23 cellular contexts compared by ENCODE assay signal in genomic region chr7:47543659-47544058, GRCh38. TPM values are rescaled to one million over a fixed set of nuclear protein-coding genes. Genes with fewer than 3 reads are reported as not detected.
DNase-seq lines count a peak whose midpoint lies in the region; ATAC-seq and TF ChIP-seq lines count a peak whose summit lies in the region.
"Had no signal": no experiment of that assay in that cellular context is flagged by ENCODE, and none has a peak within 500 bp of the region (broad histone marks: within the 10 kb centered on the region; RNA-seq: fewer than 3 reads in every experiment).

No MANE protein-coding gene starts in this region.

- ATAC-seq in stimulated activated naive CD8-positive, alpha-beta T cell treated with anti-CD3 and anti-CD28 coated beads, Interleukin-15, Interleukin-2, amounts not matched to agents 100 U/mL and 50 U/mL, for 24 hours, result no peak
- no peak for ATAC-seq in stimulated activated naive CD8-positive, alpha-beta T cell treated with anti-CD3 and anti-CD28 coated beads, Interleukin-15, amount 100 ng/mL, for 72 hours
- ATAC-seq in HG03045 (IDR thresholded peaks at IDR 0.05; ENCODE audit: unreplicated experiment) (no peak), right cardiac atrium (no peak)
- ATAC-seq: activated CD4-positive, alpha-beta T cell treated with anti-CD3 and anti-CD28 coated beads for 36 hours; activated T-cell treated with anti-CD3 and anti-CD28 coated beads, Interleukin-2, amount 50 U/mL, for 72 hours; heart right ventricle had no signal

- peak overlapping the region; percentile 23; the same call in 1 of the 2 replicates for H3K9ac ChIP-seq in OCI-LY3 (ENCODE audit: low read length)

- no peak for TF ChIP-seq CTCF in OCI-LY3 (IDR thresholded peaks at IDR 0.05; ENCODE audit: low read depth, low read length)
- no peak for TF ChIP-seq CTCF in mesothelial cell of epicardium (IDR thresholded peaks at IDR 0.05; ENCODE audit: unreplicated experiment)

- no peaks in the 10 kb centered on the region for H3K9me3 Mint-ChIP-seq in stimulated activated naive CD8-positive, alpha-beta T cell treated with anti-CD3 and anti-CD28 coated beads, Interleukin-15, amount 100 ng/mL, for 72 hours
- no peaks in the 10 kb centered on the region for H3K9me3 Mint-ChIP-seq in mesothelial cell of epicardium
- H3K9me3 Mint-ChIP-seq: activated T-cell treated with anti-CD3 and anti-CD28 coated beads, Interleukin-2, amount 50 U/mL, for 72 hours; nephron had no signal

- H3K27ac Mint-ChIP-seq in stimulated activated naive CD8-positive, alpha-beta T cell treated with anti-CD3 and anti-CD28 coated beads, Interleukin-15, amount 100 ng/mL, for 72 hours, result no peak overlapping the region
- peak overlapping the region; percentile 71 for H3K27ac Mint-ChIP-seq in mesothelial cell of epicardium
- H3K27ac Mint-ChIP-seq: activated CD4-positive, alpha-beta T cell treated with anti-CD3 and anti-CD28 coated beads for 36 hours; activated T-cell treated with anti-CD3 and anti-CD28 coated beads, Interleukin-2, amount 50 U/mL, for 72 hours had no signal

- no peaks in the 10 kb centered on the region for H3K79me2 ChIP-seq in OCI-LY3 (ENCODE audit: low read length)

- H3K4me1 Mint-ChIP-seq in stimulated activated naive CD8-positive, alpha-beta T cell treated with anti-CD3 and anti-CD28 coated beads, Interleukin-15, amount 100 ng/mL, for 72 hours, result no peaks in the 10 kb centered on the region
- peaks cover 54% of the 10 kb centered on the region for H3K4me1 Mint-ChIP-seq in mesothelial cell of epicardium
- H3K4me1 Mint-ChIP-seq: activated CD4-positive, alpha-beta T cell treated with anti-CD3 and anti-CD28 coated beads for 36 hours had no signal

- 72% methylated on average over 7 of the region's 7 CpGs for WGBS in right cardiac atrium

- DNase-seq in stimulated activated naive CD8-positive, alpha-beta T cell treated with anti-CD3 and anti-CD28 coated beads, Interleukin-15, Interleukin-2, amounts not matched to agents 100 U/mL and 50 U/mL, for 24 hours, result peak; percentile 5
- no peak for DNase-seq in stimulated activated naive CD8-positive, alpha-beta T cell treated with anti-CD3 and anti-CD28 coated beads, Interleukin-15, amount 100 ng/mL, for 72 hours
- DNase-seq in mesothelial cell of epicardium (ENCODE audit: low spot score in 2 of 2, unreplicated experiment in 2 of 2) (no peak), COR-L47 (lab: John Stamatoyannopoulos, UW) (no peak), OCI-M1 (lab: John Stamatoyannopoulos, UW) (no peak), right cardiac atrium (no peak)
- DNase-seq: 8988T; activated CD4-positive, alpha-beta T cell treated with anti-CD3 and anti-CD28 coated beads for 36 hours; activated naive CD4-positive, alpha-beta T cell treated with anti-CD3 and anti-CD28 coated beads, Interleukin-2, amount 50 U/mL, for 16 hours; activated T-cell treated with anti-CD3 and anti-CD28 coated beads, Interleukin-2, amount 50 U/mL, for 72 hours; caudate nucleus; DND-41; GOT3; heart right ventricle; midbrain; NCI-H69; SHP77 treated with DMSO at 0.1 percent for 48 hours; SW 1271 had no signal

- H3K4me3 ChIP-seq in OCI-LY3 (ENCODE audit: low read length) (peak overlapping the region; percentile 11), right cardiac atrium (ENCODE audit: low read length) (no peak overlapping the region)
- H3K4me3 ChIP-seq: heart right ventricle, thoracic aorta had no signal

- H3K4me1 ChIP-seq in OCI-LY3 (ENCODE audit: low read length) (peaks cover 25% of the 10 kb centered on the region), right cardiac atrium (ENCODE audit: control insufficient read depth, insufficient read depth, low read length) (no peaks in the 10 kb centered on the region)

- no peak overlapping the region for H2AFZ ChIP-seq in OCI-LY3 (ENCODE audit: low read depth, low read length)

- H3K27me3 ChIP-seq in OCI-LY3 (ENCODE audit: low read depth, low read length) (no peaks in the 10 kb centered on the region), right cardiac atrium (ENCODE audit: control insufficient read depth, insufficient read depth) (no peaks in the 10 kb centered on the region)
- H3K27me3 ChIP-seq: heart right ventricle had no signal

- H3K27ac ChIP-seq in OCI-LY3 (ENCODE audit: low read length) (no peak overlapping the region), right cardiac atrium (ENCODE audit: low read length) (no peak overlapping the region)
- H3K27ac ChIP-seq: epithelial cell of prostate, thoracic aorta had no signal

- intact Hi-C loops in right cardiac atrium (cut with DNase I), result no loop called here

- no peaks in the 10 kb centered on the region for H3K36me3 ChIP-seq in OCI-LY3 (replicated peaks; ENCODE audit: low read depth, low read length)

- H4K20me1 ChIP-seq in OCI-LY3 (ENCODE audit: insufficient read depth, low read length), result no peaks in the 10 kb centered on the region; the same call in 1 of the 2 replicates

- H3K4me2 ChIP-seq in OCI-LY3 (ENCODE audit: low read length), result peak overlapping the region; percentile 61

- no peaks in the 10 kb centered on the region for H3K9me3 ChIP-seq in OCI-LY3 (ENCODE audit: insufficient read depth, low read length)
- H3K9me3 ChIP-seq in right cardiac atrium (ENCODE audit: control insufficient read depth, low read length), result no peaks in the 10 kb centered on the region
- H3K9me3 ChIP-seq: heart right ventricle, thoracic aorta had no signal

- peaks cover 20% of the 10 kb centered on the region for H3K27me3 Mint-ChIP-seq in stimulated activated naive CD8-positive, alpha-beta T cell treated with anti-CD3 and anti-CD28 coated beads, Interleukin-15, amount 100 ng/mL, for 72 hours
- no peaks in the 10 kb centered on the region for H3K27me3 Mint-ChIP-seq in mesothelial cell of epicardium (ENCODE audit: low read depth)

- peaks cover 24% of the 10 kb centered on the region for H3K36me3 Mint-ChIP-seq in mesothelial cell of epicardium

- H3K4me3 Mint-ChIP-seq in stimulated activated naive CD8-positive, alpha-beta T cell treated with anti-CD3 and anti-CD28 coated beads, Interleukin-15, amount 100 ng/mL, for 72 hours, result no peak overlapping the region
- no peak overlapping the region for H3K4me3 Mint-ChIP-seq in mesothelial cell of epicardium
- H3K4me3 Mint-ChIP-seq: activated CD4-positive, alpha-beta T cell treated with anti-CD3 and anti-CD28 coated beads for 36 hours; activated T-cell treated with anti-CD3 and anti-CD28 coated beads, Interleukin-2, amount 50 U/mL, for 72 hours; nephron had no signal

RNA-seq across cellular contexts. Expression of gene TNS3, which starts 38.3 kb away (rescaled TPM):
- 427 to 461 TPM (median 452 TPM) in 3 replicates for total RNA-seq in mesothelial cell of epicardium
- 10 to 100 TPM; 37.5 to 48.3 (median 42.7) TPM for total RNA-seq in right cardiac atrium
- 19.7 TPM for polyA plus RNA-seq in right cardiac atrium
